In genomic region chr9:5263568-5264218, GRCh38 we compare ENCODE assay signal across 11 cellular contexts. TPM values are rescaled to one million over a fixed set of nuclear protein-coding genes. Genes with fewer than 3 reads are reported as not detected.
DNase-seq lines count a peak whose midpoint lies in the region; ATAC-seq and TF ChIP-seq lines count a peak whose summit lies in the region.
"Had no signal": no experiment of that assay in that cellular context is flagged by ENCODE, and none has a peak within 500 bp of the region (broad histone marks: within the 10 kb centered on the region; RNA-seq: fewer than 3 reads in every experiment).

No MANE protein-coding gene starts in this region.

- H3K9ac ChIP-seq in Karpas-422 (ENCODE audit: low read length): no peak overlapping the region
- H3K9ac ChIP-seq in mammary epithelial cell (ENCODE audit: insufficient read depth, low read length): no peak overlapping the region

- TF ChIP-seq CTCF in mammary epithelial cell (conservative IDR thresholded peaks at IDR 0.05 in 1 of 2, IDR thresholded peaks at IDR 0.05 in 1 of 2; ENCODE audit: extremely low read depth in 1 of 2, insufficient read depth in 1 of 2, low read depth in 1 of 2, low read length in 2 of 2) (peak; percentile 4 to 41), osteocyte (IDR thresholded peaks at IDR 0.05) (peak; percentile 29), PC-9 (conservative IDR thresholded peaks at IDR 0.05) (no peak)

- CTCF ChIA-PET in mammary epithelial cell (lab: Charles Lee; ENCODE audit: low non-redundant PET): interaction anchor here (0.7 kb wide), 1 partner anchor 830 kb away, joined by 3 read pairs; no protein-coding TSS in a partner anchor
- CTCF ChIA-PET in CD8-positive, alpha-beta memory T cell (lab: Charles Lee): interaction anchor here (0.8 kb wide), 1 partner anchor 337 kb away, joined by 3 read pairs; no protein-coding TSS in a partner anchor
- CTCF ChIA-PET in PC-9 (lab: Charles Lee): interaction anchor here (0.6 kb wide), 1 partner anchor 517 kb away, joined by 3 read pairs; no protein-coding TSS in a partner anchor

- H3K4me3 ChIP-seq in Karpas-422 (ENCODE audit: low read length) (no peak overlapping the region), mammary epithelial cell (replicated peaks in 1 of 3; ENCODE audit: insufficient read depth in 1 of 3, low read depth in 2 of 3, low read length in 3 of 3) (no peak overlapping the region), PC-9 (no peak overlapping the region)
- no peak overlapping the region for H3K4me3 ChIP-seq in CD8-positive, alpha-beta memory T cell (ENCODE audit: low read length)

- DNase-seq in Karpas-422: peak; percentile 55
- DNase-seq in mammary epithelial cell: peak; percentile 25
- DNase-seq in osteocyte (ENCODE audit: extremely low spot score, unreplicated experiment): no peak
- no peak for DNase-seq in head of caudate nucleus
- DNase-seq in posterior vena cava (ENCODE audit: low spot score): no peak
- DNase-seq in CD8-positive, alpha-beta memory T cell: no peak
- DNase-seq in PC-9: no peak
- DNase-seq: NK-92 treated with Interleukin-12 subunit alpha and Interleukin-12 subunit beta, amount 100 ng/mL, for 24 hours had no signal

- POLR2A ChIA-PET in CD8-positive, alpha-beta memory T cell (lab: Charles Lee): no interaction called here
- POLR2A ChIA-PET in PC-9 (lab: Charles Lee; ENCODE audit: unreplicated experiment): no interaction called here

- dilution Hi-C loops in mammary epithelial cell (cut with HindIII; ENCODE audit: low sequenced_read_pairs): no loop called here

- H3F3A ChIP-seq in PC-9 (ENCODE audit: insufficient read depth, low read depth): 0 out of 2 replicates have a peak, but pooled peaks cover 2% of the 10 kb centered on the region

- BruUV-seq in mammary epithelial cell (replicated peaks; lab: Mats Ljungman, UMichigan) (no TSS peak), PC-9 (replicated peaks; lab: Mats Ljungman, UMichigan) (no TSS peak)

- H3K9me2 ChIP-seq in Karpas-422 (replicated peaks; ENCODE audit: insufficient read depth, low read length) (no peaks in the 10 kb centered on the region), PC-9 (ENCODE audit: insufficient read depth) (no peaks in the 10 kb centered on the region)

- H3K27me3 ChIP-seq in Karpas-422 (ENCODE audit: low read length) (no peaks in the 10 kb centered on the region), mammary epithelial cell (ENCODE audit: insufficient read depth, low read length) (no peaks in the 10 kb centered on the region), PC-9 (ENCODE audit: insufficient read depth, low read depth) (no peaks in the 10 kb centered on the region)
- no peaks in the 10 kb centered on the region for H3K27me3 ChIP-seq in CD8-positive, alpha-beta memory T cell (ENCODE audit: insufficient read depth, low read length, poor library complexity, severe bottlenecking)

- H4K20me1 ChIP-seq in Karpas-422 (ENCODE audit: insufficient read depth, low read depth, low read length) (no peaks in the 10 kb centered on the region), mammary epithelial cell (ENCODE audit: insufficient read depth, low read length) (no peaks in the 10 kb centered on the region), PC-9 (ENCODE audit: insufficient read depth) (no peaks in the 10 kb centered on the region)

- WGBS in mammary epithelial cell (ENCODE audit: low coverage, missing lambda C conversion rate): 42% methylated on average over 5 of the region's 5 CpGs

- no peaks in the 10 kb centered on the region for H3K4me1 ChIP-seq in Karpas-422 (ENCODE audit: low read length)
- peaks cover 3% of the 10 kb centered on the region for H3K4me1 ChIP-seq in mammary epithelial cell (ENCODE audit: insufficient read depth, low read length)
- peaks cover 7% of the 10 kb centered on the region for H3K4me1 ChIP-seq in CD8-positive, alpha-beta memory T cell (ENCODE audit: insufficient read depth, low read length)
- H3K4me1 ChIP-seq in PC-9 (replicated peaks; ENCODE audit: insufficient read depth): no peaks in the 10 kb centered on the region

- no peak overlapping the region for H3K4me3 Mint-ChIP-seq in osteocyte (ENCODE audit: unreplicated experiment)
- peak overlapping the region in 1 of 7 donors; percentile 56 for H3K4me3 Mint-ChIP-seq in CD8-positive, alpha-beta memory T cell
- H3K4me3 Mint-ChIP-seq: activated naive CD4-positive, alpha-beta T cell treated with anti-CD3 and anti-CD28 coated beads, Interleukin-2, amount 50 U/mL, for 24 hours had no signal

- H3K36me3 ChIP-seq in Karpas-422 (ENCODE audit: insufficient read depth, low read length): no peaks in the 10 kb centered on the region
- H3K36me3 ChIP-seq in mammary epithelial cell (ENCODE audit: insufficient read depth, low read length): no peaks in the 10 kb centered on the region
- no peaks in the 10 kb centered on the region for H3K36me3 ChIP-seq in CD8-positive, alpha-beta memory T cell (ENCODE audit: insufficient read depth, low read length)
- H3K36me3 ChIP-seq in PC-9 (ENCODE audit: low read depth): no peaks in the 10 kb centered on the region

- H3K27me3 Mint-ChIP-seq in osteocyte (ENCODE audit: unreplicated experiment): no peaks in the 10 kb centered on the region
- peaks cover 3 to 4% of the 10 kb centered on the region in 2 donors for H3K27me3 Mint-ChIP-seq in CD8-positive, alpha-beta memory T cell
- H3K27me3 Mint-ChIP-seq: activated naive CD4-positive, alpha-beta T cell treated with anti-CD3 and anti-CD28 coated beads, Interleukin-2, amount 50 U/mL, for 24 hours had no signal

- intact Hi-C loops in mammary epithelial cell (cut with micrococcal nuclease): loop anchor here (2.0 to 5.0 kb wide), 2 partner anchors 76 to 327 kb away; partner anchors contain the start of gene INSL6
- intact Hi-C loops in head of caudate nucleus (cut with DNase I): no loop called here
- intact Hi-C loops in posterior vena cava (cut with DNase I): no loop called here
- intact Hi-C loops in PC-9 (cut with micrococcal nuclease; ENCODE audit: unreplicated experiment): no loop called here

- H3K9me3 Mint-ChIP-seq in osteocyte (ENCODE audit: unreplicated experiment): peaks cover 3% of the 10 kb centered on the region
- peaks cover 0 to 9% (median 6%) of the 10 kb centered on the region in 5 donors for H3K9me3 Mint-ChIP-seq in CD8-positive, alpha-beta memory T cell
- H3K9me3 Mint-ChIP-seq: activated naive CD4-positive, alpha-beta T cell treated with anti-CD3 and anti-CD28 coated beads, Interleukin-2, amount 50 U/mL, for 24 hours had no signal

- H3K79me2 ChIP-seq in Karpas-422 (ENCODE audit: low read length) (no peaks in the 10 kb centered on the region), mammary epithelial cell (ENCODE audit: insufficient read depth, low read length) (no peaks in the 10 kb centered on the region), PC-9 (ENCODE audit: low read depth) (no peaks in the 10 kb centered on the region)

- in situ Hi-C loops in mammary epithelial cell (cut with MboI; ENCODE audit: low sequenced_read_pairs in 2 of 2): no loop called here

- H3K4me1 Mint-ChIP-seq in osteocyte (ENCODE audit: unreplicated experiment): peaks cover 3% of the 10 kb centered on the region
- peaks cover 9 to 18% (median 18%) of the 10 kb centered on the region in 3 donors for H3K4me1 Mint-ChIP-seq in CD8-positive, alpha-beta memory T cell

- no peaks in the 10 kb centered on the region for H3K36me3 Mint-ChIP-seq in osteocyte (ENCODE audit: unreplicated experiment)
- peaks cover 0 to 8% (median 4%) of the 10 kb centered on the region in 3 donors for H3K36me3 Mint-ChIP-seq in CD8-positive, alpha-beta memory T cell
- H3K36me3 Mint-ChIP-seq: activated naive CD4-positive, alpha-beta T cell treated with anti-CD3 and anti-CD28 coated beads, Interleukin-2, amount 50 U/mL, for 24 hours had no signal

- H3K27ac Mint-ChIP-seq in osteocyte (ENCODE audit: unreplicated experiment): no peak overlapping the region
- H3K27ac Mint-ChIP-seq in CD8-positive, alpha-beta memory T cell: no peak overlapping the region
- H3K27ac Mint-ChIP-seq: activated naive CD4-positive, alpha-beta T cell treated with anti-CD3 and anti-CD28 coated beads, Interleukin-2, amount 50 U/mL, for 24 hours had no signal

- H2AFZ ChIP-seq in Karpas-422 (ENCODE audit: low read length) (no peak overlapping the region), mammary epithelial cell (ENCODE audit: low read depth, low read length) (no peak overlapping the region), PC-9 (no peak overlapping the region)

- H3K27ac ChIP-seq in Karpas-422 (ENCODE audit: low read length) (no peak overlapping the region), mammary epithelial cell (ENCODE audit: insufficient read depth, low read depth, low read length) (no peak overlapping the region), PC-9 (no peak overlapping the region)
- no peak overlapping the region for H3K27ac ChIP-seq in CD8-positive, alpha-beta memory T cell (ENCODE audit: low read depth, low read length)

- no peaks in the 10 kb centered on the region for H3K9me3 ChIP-seq in Karpas-422 (ENCODE audit: low read length)
- no peaks in the 10 kb centered on the region for H3K9me3 ChIP-seq in mammary epithelial cell (replicated peaks; ENCODE audit: insufficient read depth, low read length)
- no peaks in the 10 kb centered on the region for H3K9me3 ChIP-seq in CD8-positive, alpha-beta memory T cell (ENCODE audit: low read length)
- H3K9me3 ChIP-seq in PC-9 (ENCODE audit: insufficient read depth, low read depth): no peaks in the 10 kb centered on the region; the same call in 1 of the 2 replicates

- ATAC-seq in GM19351 (IDR thresholded peaks at IDR 0.05; ENCODE audit: unreplicated experiment): peak; percentile 66

- no peak overlapping the region for H3K4me2 ChIP-seq in Karpas-422 (ENCODE audit: low read depth, low read length, poor library complexity, severe bottlenecking)
- no peak overlapping the region for H3K4me2 ChIP-seq in mammary epithelial cell (ENCODE audit: insufficient read depth, low read depth, low read length)
- H3K4me2 ChIP-seq in PC-9: no peak overlapping the region

RNA-seq across cellular contexts. Expression of gene INSL4, which starts 32.5 kb away (rescaled TPM):
- total RNA-seq in Karpas-422 (2014; rRNA removed; shearing (Covaris generic); ENCODE audit: low replicate concordance): not detected in 2 replicates
- total RNA-seq in mammary epithelial cell: not detected
- polyA plus RNA-seq in mammary epithelial cell: not detected
- polyA minus RNA-seq in mammary epithelial cell: not detected
- total RNA-seq in osteocyte: not detected in 2 replicates
- total RNA-seq in posterior vena cava: not detected
- total RNA-seq in CD8-positive, alpha-beta memory T cell: not detected
- polyA plus RNA-seq in CD8-positive, alpha-beta memory T cell: not detected
- total RNA-seq in PC-9 (2021): not detected in 2 replicates
- total RNA-seq: liver had no signal
- polyA plus RNA-seq: liver had no signal

RNA-seq across cellular contexts. Expression of gene RLN2, which starts 40.8 kb away (rescaled TPM):
- total RNA-seq in Karpas-422 (2014; rRNA removed; shearing (Covaris generic); ENCODE audit: low replicate concordance): not detected in 2 replicates
- total RNA-seq in mammary epithelial cell (under 1 TPM in 1 of 2 donors, not detected in 1; 0.73 TPM), osteocyte (not detected in 2 replicates), posterior vena cava (not detected), PC-9 (2021) (1.2 and 2.9 TPM in 2 replicates)
- 0.67 TPM for polyA plus RNA-seq in mammary epithelial cell
- polyA minus RNA-seq in mammary epithelial cell: not detected
- total RNA-seq in CD8-positive, alpha-beta memory T cell: 1 to 10 TPM; 1.9 to 2.8 TPM
- polyA plus RNA-seq in CD8-positive, alpha-beta memory T cell: 8.8 TPM
- polyA plus RNA-seq: liver had no signal

Comparison
In these comparisons a context has a peak if more than half of its experiments do, and no peak if none do; other contexts are left out.
1. DNase-seq: peak in Karpas-422 (single experiment) and mammary epithelial cell (single experiment); none in osteocyte (single experiment), head of caudate nucleus (0 of 42), posterior vena cava (single experiment), CD8-positive, alpha-beta memory T cell (0 of 5) and PC-9 (0 of 2).